ENCODE assay signal across 11 cellular contexts in the genomic region with DNA sequence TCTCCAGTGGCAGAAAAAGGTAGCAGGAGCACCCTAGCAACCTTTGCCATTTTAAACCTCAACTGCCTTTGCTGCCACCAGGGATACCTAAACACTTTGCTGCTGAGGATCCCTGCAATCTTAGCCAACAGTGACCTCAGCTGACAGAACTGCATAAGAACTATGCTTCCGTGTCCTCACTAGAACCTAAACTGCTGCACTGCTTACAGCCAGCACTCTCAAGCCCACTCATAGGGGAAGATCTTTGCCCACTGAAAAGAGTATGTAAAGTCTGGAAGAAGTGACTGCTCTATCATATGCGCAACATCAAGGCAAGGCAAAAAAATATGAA.
DNase-seq lines count a peak whose midpoint lies in the region; ATAC-seq and TF ChIP-seq lines count a peak whose summit lies in the region.
"Had no signal": no experiment of that assay in that cellular context is flagged by ENCODE, and none has a peak within 500 bp of the region (broad histone marks: within the 10 kb centered on the region; RNA-seq: fewer than 3 reads in every experiment).

No MANE protein-coding gene starts in this region.

- no peak for ATAC-seq in HG03354 (IDR thresholded peaks at IDR 0.05; ENCODE audit: poor library complexity, severe bottlenecking, unreplicated experiment)

- H3K36me3 Mint-ChIP-seq in chondrocyte (ENCODE audit: low read depth) (no peaks in the 10 kb centered on the region), nephron progenitor cell (ENCODE audit: low read depth) (no peaks in the 10 kb centered on the region)

- H3K27ac Mint-ChIP-seq in chondrocyte (ENCODE audit: unreplicated experiment): no peak overlapping the region
- no peak overlapping the region for H3K27ac Mint-ChIP-seq in nephron progenitor cell

- H3K4me3 ChIP-seq in GM12865 (ENCODE audit: low read depth, low read length): no peak overlapping the region
- H3K4me3 ChIP-seq: heart right ventricle had no signal

- H3K9me3 Mint-ChIP-seq in chondrocyte (ENCODE audit: low read depth) (peaks cover 4% of the 10 kb centered on the region), nephron progenitor cell (peaks cover 5% of the 10 kb centered on the region)

- H3K4me3 Mint-ChIP-seq in chondrocyte (ENCODE audit: unreplicated experiment) (no peak overlapping the region), nephron progenitor cell (no peak overlapping the region)

- H3K27me3 Mint-ChIP-seq in chondrocyte (ENCODE audit: low read depth) (no peaks in the 10 kb centered on the region), nephron progenitor cell (ENCODE audit: low read depth, poor library complexity) (peaks cover 6% of the 10 kb centered on the region)

- TF ChIP-seq CTCF in GM12865 (IDR thresholded peaks at IDR 0.05; ENCODE audit: insufficient read depth, low read depth, low read length, missing control alignments) (no peak), chondrocyte (IDR thresholded peaks at IDR 0.05) (peak; percentile 44), nephron progenitor cell (IDR thresholded peaks at IDR 0.05) (peak; percentile 26), GM10248 (IDR thresholded peaks at IDR 0.05; ENCODE audit: control extremely low read depth, extremely low read depth, low read depth, missing control alignments) (no peak)

- POLR2A ChIA-PET in GM10248 (lab: Yijun Ruan, JAX): no interaction called here

- peak; percentile 9 for DNase-seq in GM12865 (ENCODE audit: low read depth)
- peak; percentile 8 for DNase-seq in NCI-H146 treated with DMSO at 0.1 percent for 48 hours (lab: John Stamatoyannopoulos, UW; ENCODE audit: unreplicated experiment)
- no peak for DNase-seq in chondrocyte (ENCODE audit: low spot score)
- peak; percentile 16 for DNase-seq in nephron progenitor cell
- DNase-seq in GM10248 (ENCODE audit: extremely low spot score): no peak
- no peak for DNase-seq in NCI-H446 (lab: John Stamatoyannopoulos, UW)
- no peak for DNase-seq in stimulated activated CD4-positive, alpha-beta T cell treated with anti-CD3 and anti-CD28 coated beads, Interleukin-4, amount 100 ng/mL, for 4 hours
- DNase-seq: cortex of kidney, GDM1, heart right ventricle had no signal

- CTCF ChIA-PET in GM10248 (lab: Yijun Ruan, JAX): interaction anchor here (2.3 kb wide), 1 partner anchor 11 kb away, joined by 8 read pairs; no protein-coding TSS in a partner anchor

- H3K4me1 Mint-ChIP-seq in chondrocyte (ENCODE audit: low read depth) (no peaks in the 10 kb centered on the region), nephron progenitor cell (no peaks in the 10 kb centered on the region)

Comparison
In these comparisons a context has a peak if more than half of its experiments do, and no peak if none do; other contexts are left out.
1. DNase-seq: peak in GM12865 (single experiment), NCI-H146 treated with DMSO at 0.1 percent for 48 hours (single experiment) and nephron progenitor cell (single experiment); none in chondrocyte (single experiment), GM10248 (single experiment), NCI-H446 (0 of 2) and stimulated activated CD4-positive, alpha-beta T cell treated with anti-CD3 and anti-CD28 coated beads, Interleukin-4, amount 100 ng/mL, for 4 hours (0 of 2).
2. CTCF ChIP-seq: peak in chondrocyte (single experiment) and nephron progenitor cell (single experiment); none in GM12865 (single experiment) and GM10248 (single experiment).